ENCODE assay signal across 26 cellular contexts in genomic region chr18:63147973-63148372, GRCh38.
DNase-seq lines count a peak whose midpoint lies in the region; TF ChIP-seq lines count a peak whose summit lies in the region.
"Had no signal": no experiment of that assay in that cellular context is flagged by ENCODE, and none has a peak within 500 bp of the region (broad histone marks: within the 10 kb centered on the region; RNA-seq: fewer than 3 reads in every experiment).

No MANE protein-coding gene starts in this region.

- DNase-seq in breast epithelium (ENCODE audit: low spot score in 2 of 2), result no peak
- DNase-seq in ecto neural progenitor cell (ENCODE audit: low spot score), result no peak
- DNase-seq in middle frontal gyrus (ENCODE audit: extremely low spot score, low spot score), result no peak
- DNase-seq in SW480 (ENCODE audit: low spot score), result no peak
- no peak for DNase-seq in GM19240 (ENCODE audit: insufficient read length, low spot score)
- DNase-seq: activated CD4-positive, alpha-beta T cell treated with anti-CD3 and anti-CD28 coated beads for 48 hours; activated naive CD4-positive, alpha-beta T cell treated with anti-CD3 and anti-CD28 coated beads, Interleukin-2, amount 50 U/mL, for 16 hours; activated T-cell treated with anti-CD3 and anti-CD28 coated beads, Interleukin-2, amount 50 U/mL, for 48 hours; C1 segment of cervical spinal cord; Caco-2; DND-41; glutamatergic neuron; mucosa of descending colon; NCI-H1930; NCI-H2227 treated with DMSO at 0.1 percent for 48 hours; NCI-H526 treated with DMSO at 0.1 percent for 48 hours; nephron progenitor cell; RPMI8226 had no signal

- peaks cover 77% of the 10 kb centered on the region for H3K4me1 Mint-ChIP-seq in nephron

- no peaks in the 10 kb centered on the region for H3K9me3 Mint-ChIP-seq in nephron
- H3K9me3 Mint-ChIP-seq: central memory CD8-positive, alpha-beta T cell; nephron progenitor cell; T-helper 1 cell treated with Interleukin-12 subunit alpha and Interleukin-12 subunit beta and Interleukin-4 antibody, amounts not matched to agents 30 μg/mL and 1 μg/mL, for 36 hours had no signal

- H3K4me1 ChIP-seq in DOHH2 (ENCODE audit: control insufficient read depth, low read length), result peaks cover 99% of the 10 kb centered on the region
- peaks cover 100% of the 10 kb centered on the region for H3K4me1 ChIP-seq in OCI-LY1 (ENCODE audit: insufficient read depth, low read length, severe bottlenecking)
- H3K4me1 ChIP-seq in breast epithelium, result peaks cover 0 to 26% of the 10 kb centered on the region in 2 donors
- H3K4me1 ChIP-seq: Caco-2, parathyroid adenoma had no signal

- H3K27me3 ChIP-seq in DOHH2 (ENCODE audit: control insufficient read depth, low read length) (no peaks in the 10 kb centered on the region), OCI-LY1 (ENCODE audit: insufficient read depth, low read length) (no peaks in the 10 kb centered on the region), breast epithelium (no peaks in the 10 kb centered on the region)
- H3K27me3 ChIP-seq: MG63, right atrium auricular region had no signal

- no peaks in the 10 kb centered on the region for H3K36me3 Mint-ChIP-seq in nephron (ENCODE audit: low read depth)

- H3K27ac ChIP-seq in DOHH2 (ENCODE audit: low read depth, low read length) (peak overlapping the region; percentile 94), OCI-LY1 (ENCODE audit: low read depth, low read length, poor library complexity, severe bottlenecking) (peak overlapping the region; percentile 99), breast epithelium (peak overlapping the region; percentile 49 to 70)
- H3K27ac ChIP-seq: parathyroid adenoma had no signal

- no peak overlapping the region for H2AFZ ChIP-seq in OCI-LY1 (ENCODE audit: low read length)
- H2AFZ ChIP-seq: parathyroid adenoma had no signal

- TF ChIP-seq POLR2A in breast epithelium (IDR thresholded peaks at IDR 0.05), result no peak

- H3K4me2 ChIP-seq in DOHH2 (ENCODE audit: low read length) (peak overlapping the region; percentile 94), OCI-LY1 (ENCODE audit: low read length) (peak overlapping the region; percentile 73)

- H3K79me2 ChIP-seq in DOHH2 (ENCODE audit: control insufficient read depth, low read length) (peaks cover 98% of the 10 kb centered on the region), OCI-LY1 (ENCODE audit: insufficient read depth, low read length) (peaks cover 89% of the 10 kb centered on the region)

- H3K9me3 ChIP-seq in DOHH2 (ENCODE audit: control insufficient read depth, insufficient read depth, low read length) (no peaks in the 10 kb centered on the region), OCI-LY1 (ENCODE audit: low read length) (no peaks in the 10 kb centered on the region), breast epithelium (no peaks in the 10 kb centered on the region)
- H3K9me3 ChIP-seq: Caco-2, MG63, mucosa of descending colon, right atrium auricular region had no signal

- peaks cover 64% of the 10 kb centered on the region for H3K36me3 ChIP-seq in DOHH2 (ENCODE audit: control insufficient read depth, low read length)
- peaks cover 94% of the 10 kb centered on the region for H3K36me3 ChIP-seq in OCI-LY1 (ENCODE audit: insufficient read depth, low read length)
- H3K36me3 ChIP-seq in breast epithelium, result no peaks in the 10 kb centered on the region
- H3K36me3 ChIP-seq: MG63, right atrium auricular region had no signal

- H3K9me2 ChIP-seq in DOHH2 (replicated peaks; ENCODE audit: control insufficient read depth, low read length) (no peaks in the 10 kb centered on the region), OCI-LY1 (ENCODE audit: low read depth, low read length) (no peaks in the 10 kb centered on the region)

- TF ChIP-seq CTCF in DOHH2 (IDR thresholded peaks at IDR 0.05; ENCODE audit: low read depth, low read length, poor library complexity, severe bottlenecking) (no peak), OCI-LY1 (IDR thresholded peaks at IDR 0.05; ENCODE audit: low read length) (no peak), breast epithelium (IDR thresholded peaks at IDR 0.05) (no peak), nephron (IDR thresholded peaks at IDR 0.05; ENCODE audit: unreplicated experiment in 3 of 3) (no peak)

- H3K27me3 Mint-ChIP-seq in nephron (ENCODE audit: low read depth), result no peaks in the 10 kb centered on the region
- H3K27me3 Mint-ChIP-seq: central memory CD8-positive, alpha-beta T cell had no signal

- peak overlapping the region; percentile 74 for H3K4me3 ChIP-seq in DOHH2 (ENCODE audit: low read length)
- H3K4me3 ChIP-seq in OCI-LY1 (ENCODE audit: low read depth, low read length, poor library complexity, severe bottlenecking), result peak overlapping the region; percentile 53
- no peak overlapping the region for H3K4me3 ChIP-seq in breast epithelium
- H3K4me3 ChIP-seq: MG63, mucosa of descending colon, right atrium auricular region had no signal

- H3F3A ChIP-seq in DOHH2 (ENCODE audit: control insufficient read depth, insufficient read depth) (peaks cover 47% of the 10 kb centered on the region), OCI-LY1 (ENCODE audit: insufficient read depth, low read length) (peaks cover 38% of the 10 kb centered on the region)

- no peaks in the 10 kb centered on the region for H4K20me1 ChIP-seq in DOHH2 (ENCODE audit: control insufficient read depth, insufficient read depth, low read depth, low read length)
- no peaks in the 10 kb centered on the region for H4K20me1 ChIP-seq in OCI-LY1 (ENCODE audit: insufficient read depth, low read length)

- H3K4me3 Mint-ChIP-seq in nephron, result peak overlapping the region in 1 of 3 experiments; percentile 8
- H3K4me3 Mint-ChIP-seq: central memory CD8-positive, alpha-beta T cell; nephron progenitor cell; T-helper 1 cell treated with Interleukin-12 subunit alpha and Interleukin-12 subunit beta and Interleukin-4 antibody, amounts not matched to agents 30 μg/mL and 1 μg/mL, for 36 hours had no signal

- H3K9ac ChIP-seq in OCI-LY1 (ENCODE audit: low read length), result peak overlapping the region; percentile 77
- H3K9ac ChIP-seq: parathyroid adenoma had no signal

- peak overlapping the region in 2 of 3 experiments; percentile 66 to 91 for H3K27ac Mint-ChIP-seq in nephron
- H3K27ac Mint-ChIP-seq: nephron progenitor cell; T-helper 1 cell treated with Interleukin-12 subunit alpha and Interleukin-12 subunit beta and Interleukin-4 antibody, amounts not matched to agents 30 μg/mL and 1 μg/mL, for 36 hours had no signal

- intact Hi-C loops in breast epithelium (cut with DNase I; ENCODE audit: low total_unique reads), result loop anchor here (10.0 kb wide), 1 partner anchor 77 kb away; no protein-coding TSS in a partner anchor

Comparison
In these comparisons a context has a peak if more than half of its experiments do, and no peak if none do; other contexts are left out.
1. H3K4me3 ChIP-seq: peak in DOHH2 (single experiment) and OCI-LY1 (single experiment); none in breast epithelium (0 of 3).
2. Peak in every context shown above with its lines, with median percentiles within 50 percentile points of each other: H3K27ac ChIP-seq.